In genomic region chr18:49768051-49768391, GRCh38 we compare ENCODE assay signal across 8 cellular contexts. TPM values are rescaled to one million over a fixed set of nuclear protein-coding genes. Genes with fewer than 3 reads are reported as not detected.
A peak's percentile ranks its signal among the peaks of the same experiment; 100 is the strongest.
DNase-seq lines count a peak whose midpoint lies in the region; ATAC-seq and FAIRE-seq lines count a peak whose summit lies in the region.

No MANE protein-coding gene starts in this region.

- no peaks in the 10 kb centered on the region for H3K36me3 ChIP-seq in MG63

- H3K9me3 Mint-ChIP-seq in activated naive CD8-positive, alpha-beta T cell treated with anti-CD3 and anti-CD28 coated beads for 36 hours, result no peaks in the 10 kb centered on the region

- no peaks in the 10 kb centered on the region for H3K4me1 Mint-ChIP-seq in activated naive CD8-positive, alpha-beta T cell treated with anti-CD3 and anti-CD28 coated beads for 36 hours

- no peak for ATAC-seq in GM18867 (IDR thresholded peaks at IDR 0.05; ENCODE audit: unreplicated experiment)
- ATAC-seq in HG02571 (IDR thresholded peaks at IDR 0.05; ENCODE audit: unreplicated experiment), result no peak

- peak; percentile 77 for FAIRE-seq in G401.6 (lab: Jason Lieb, UNC)

- H3K9me3 ChIP-seq in MG63, result no peaks in the 10 kb centered on the region

- no peaks in the 10 kb centered on the region for H3K36me3 Mint-ChIP-seq in activated naive CD8-positive, alpha-beta T cell treated with anti-CD3 and anti-CD28 coated beads for 36 hours

- H3K4me3 ChIP-seq in MG63, result no peak overlapping the region

- DNase-seq in MG63 (peak; percentile 38), amniotic epithelial cell (ENCODE audit: low read depth) (peak; percentile 54), islet precursor cell (peak; percentile 89), T-helper 9 cell (no peak)
- DNase-seq in activated naive CD8-positive, alpha-beta T cell treated with anti-CD3 and anti-CD28 coated beads for 36 hours, result no peak

- no peak overlapping the region for H3K4me3 Mint-ChIP-seq in activated naive CD8-positive, alpha-beta T cell treated with anti-CD3 and anti-CD28 coated beads for 36 hours

- no peaks in the 10 kb centered on the region for H3K27me3 Mint-ChIP-seq in activated naive CD8-positive, alpha-beta T cell treated with anti-CD3 and anti-CD28 coated beads for 36 hours

- no peaks in the 10 kb centered on the region for H3K27me3 ChIP-seq in MG63

- no peak overlapping the region for H3K27ac Mint-ChIP-seq in activated naive CD8-positive, alpha-beta T cell treated with anti-CD3 and anti-CD28 coated beads for 36 hours

RNA-seq across cellular contexts. Expression of gene ACAA2, which starts 45.3 kb away (rescaled TPM):
- 109 and 120 TPM in 2 replicates for total RNA-seq in MG63 (2014; rRNA removed; shearing (Covaris generic); ENCODE audit: low replicate concordance)
- total RNA-seq in activated naive CD8-positive, alpha-beta T cell treated with anti-CD3 and anti-CD28 coated beads for 36 hours, result 10 to 100 TPM; 76.3 to 80.3 TPM

Comparison
In these comparisons a context has a peak if more than half of its experiments do, and no peak if none do; other contexts are left out.
1. DNase-seq: peak in MG63 (single experiment), amniotic epithelial cell (single experiment) and islet precursor cell (single experiment); none in T-helper 9 cell (single experiment) and activated naive CD8-positive, alpha-beta T cell treated with anti-CD3 and anti-CD28 coated beads for 36 hours (single experiment).